ENCODE assay signal across 28 cellular contexts in the genomic region with DNA sequence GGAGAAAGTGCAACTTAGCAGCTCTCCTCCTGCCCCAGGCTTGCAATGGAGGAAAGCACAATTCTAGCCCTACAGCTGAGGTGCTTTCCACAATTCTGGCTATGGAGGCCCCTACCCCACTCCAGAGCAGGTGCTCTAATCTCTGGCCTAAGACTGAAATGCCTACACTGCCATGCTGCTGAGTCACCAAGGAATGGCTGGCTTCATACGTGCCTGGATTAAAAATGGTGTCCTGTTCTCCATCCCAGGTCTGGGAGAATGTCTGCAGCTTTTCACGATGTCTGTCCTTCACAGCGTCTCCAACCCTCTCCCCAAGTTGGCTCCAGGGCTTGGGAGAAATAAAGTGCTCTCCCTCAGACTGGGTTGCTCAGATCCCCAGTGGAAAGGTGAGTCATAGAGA.
"Had no signal": no experiment of that assay in that cellular context is flagged by ENCODE, and none has a peak within 500 bp of the region (broad histone marks: within the 10 kb centered on the region; RNA-seq: fewer than 3 reads in every experiment).

No MANE protein-coding gene starts in this region.

- H3K4me3 ChIP-seq: esophagus muscularis mucosa, heart right ventricle, left ventricle myocardium inferior, psoas muscle, right atrium auricular region, stomach, thyroid gland had no signal

- H3K4me1 Mint-ChIP-seq: activated CD4-positive, alpha-beta T cell treated with anti-CD3 and anti-CD28 coated beads, Interleukin-2, amount 10 ng/mL, durations not matched to agents 24 days and 14 days; activated naive CD4-positive, alpha-beta T cell treated with anti-CD3 and anti-CD28 coated beads, Interleukin-2, amount 10 ng/mL, durations not matched to agents 7 days and 5 days; activated naive CD8-positive, alpha-beta T cell treated with anti-CD3 and anti-CD28 coated beads, Interleukin-2, amount 10 ng/mL, durations not matched to agents 7 days and 5 days; central memory CD8-positive, alpha-beta T cell; stimulated activated memory B cell treated with anti-CD40 and anti-IgM and Interleukin-4, amounts not matched to agents 10 μg/mL and 1 μg/mL and 100 μg/mL, for 72 hours had no signal

- H2AFZ ChIP-seq: parathyroid adenoma had no signal

- H3K27me3 Mint-ChIP-seq: dendritic cell treated with granulocyte-macrophage colony-stimulating factor and Interleukin-4, amounts not matched to agents 40 ng/mL and 50 ng/mL, for 4 days had no signal

- H3K79me2 ChIP-seq: parathyroid adenoma had no signal

- H3K27me3 ChIP-seq: esophagus muscularis mucosa, heart right ventricle, right atrium auricular region, stomach, thyroid gland had no signal

- H3K27ac Mint-ChIP-seq: activated CD4-positive, alpha-beta memory T cell treated with anti-CD3 and anti-CD28 coated beads for 36 hours; activated CD4-positive, alpha-beta T cell treated with anti-CD3 and anti-CD28 coated beads, Interleukin-2, amount 10 ng/mL, durations not matched to agents 24 days and 14 days; activated naive CD4-positive, alpha-beta T cell treated with anti-CD3 and anti-CD28 coated beads, Interleukin-2, amount 10 ng/mL, durations not matched to agents 7 days and 5 days; activated naive CD8-positive, alpha-beta T cell treated with anti-CD3 and anti-CD28 coated beads, Interleukin-2, amount 10 ng/mL, durations not matched to agents 7 days and 5 days; activated T-cell treated with anti-CD3 and anti-CD28 coated beads, Interleukin-2, amount 50 U/mL, for 24 hours; dendritic cell treated with granulocyte-macrophage colony-stimulating factor and Interleukin-4, amounts not matched to agents 40 ng/mL and 50 ng/mL, for 4 days; endodermal cell; naive thymus-derived CD4-positive, alpha-beta T cell; stimulated activated memory B cell treated with anti-CD40 and anti-IgM and Interleukin-4, amounts not matched to agents 10 μg/mL and 1 μg/mL and 100 μg/mL, for 72 hours had no signal

- H3K4me3 Mint-ChIP-seq: activated CD4-positive, alpha-beta memory T cell treated with anti-CD3 and anti-CD28 coated beads for 36 hours; activated CD4-positive, alpha-beta T cell treated with anti-CD3 and anti-CD28 coated beads, Interleukin-2, amount 10 ng/mL, durations not matched to agents 24 days and 14 days; activated naive CD4-positive, alpha-beta T cell treated with anti-CD3 and anti-CD28 coated beads, Interleukin-2, amount 10 ng/mL, durations not matched to agents 7 days and 5 days; activated naive CD8-positive, alpha-beta T cell treated with anti-CD3 and anti-CD28 coated beads, Interleukin-2, amount 10 ng/mL, durations not matched to agents 7 days and 5 days; activated T-cell treated with anti-CD3 and anti-CD28 coated beads, Interleukin-2, amount 50 U/mL, for 24 hours; central memory CD8-positive, alpha-beta T cell; dendritic cell treated with granulocyte-macrophage colony-stimulating factor and Interleukin-4, amounts not matched to agents 40 ng/mL and 50 ng/mL, for 4 days; endodermal cell; naive thymus-derived CD4-positive, alpha-beta T cell; stimulated activated memory B cell treated with anti-CD40 and anti-IgM and Interleukin-4, amounts not matched to agents 10 μg/mL and 1 μg/mL and 100 μg/mL, for 72 hours had no signal

- H3K27ac ChIP-seq: esophagus muscularis mucosa, heart right ventricle, left ventricle myocardium inferior, parathyroid adenoma, psoas muscle, right atrium auricular region, stomach, thyroid gland, WERI-Rb-1 had no signal

- H3K9me3 ChIP-seq: thyroid gland had no signal

- H3K36me3 ChIP-seq: right atrium auricular region, thyroid gland had no signal

- H3K36me3 Mint-ChIP-seq: stimulated activated memory B cell treated with anti-CD40 and anti-IgM and Interleukin-4, amounts not matched to agents 10 μg/mL and 1 μg/mL and 100 μg/mL, for 72 hours had no signal

- H3K9ac ChIP-seq: parathyroid adenoma had no signal

- DNase-seq: activated CD4-positive, alpha-beta memory T cell treated with anti-CD3 and anti-CD28 coated beads for 36 hours; activated CD4-positive, alpha-beta T cell treated with anti-CD3 and anti-CD28 coated beads, Interleukin-2, amount 10 ng/mL, durations not matched to agents 24 days and 14 days; activated CD4-positive, CD25-positive, alpha-beta regulatory T cell treated with anti-CD3 and anti-CD28 coated beads, Interleukin-2, amount 50 U/mL, for 72 hours; activated CD8-positive, alpha-beta memory T cell treated with anti-CD3 and anti-CD28 coated beads, Interleukin-2, amount 50 U/mL, for 4 hours; activated gamma-delta T cell; activated naive CD4-positive, alpha-beta T cell treated with anti-CD3 and anti-CD28 coated beads, Interleukin-2, amount 10 ng/mL, durations not matched to agents 7 days and 5 days; activated naive CD8-positive, alpha-beta T cell treated with anti-CD3 and anti-CD28 coated beads, Interleukin-2, amount 10 ng/mL, durations not matched to agents 7 days and 5 days; activated T-cell treated with anti-CD3 and anti-CD28 coated beads, Interleukin-2, amount 50 U/mL, for 24 hours; amniotic stem cell; endodermal cell; foreskin melanocyte; heart right ventricle; left ventricle myocardium inferior; naive thymus-derived CD4-positive, alpha-beta T cell; occipital lobe; psoas muscle; stimulated activated CD4-positive, alpha-beta T cell treated with anti-CD3 and anti-CD28 coated beads, Interleukin-12 subunit alpha, Interleukin-12 subunit beta, amount 100 ng/mL, for 4 hours; stimulated activated CD4-positive, alpha-beta T cell treated with anti-CD3 and anti-CD28 coated beads, Interleukin-4, amount 100 ng/mL, for 4 hours; stimulated activated CD8-positive, alpha-beta memory T cell treated with anti-CD3 and anti-CD28 coated beads, Interleukin-4, amount 100 ng/mL, for 48 hours; stomach; WERI-Rb-1 had no signal

- H3K4me1 ChIP-seq: left ventricle myocardium inferior, psoas muscle, right atrium auricular region, thyroid gland had no signal
